In genomic region chr6:153162172-153162571, GRCh38 we compare ENCODE assay signal across 16 cellular contexts. TPM values are rescaled to one million over a fixed set of nuclear protein-coding genes. Genes with fewer than 3 reads are reported as not detected.
DNase-seq lines count a peak whose midpoint lies in the region; ATAC-seq and TF ChIP-seq lines count a peak whose summit lies in the region.
"Had no signal": no experiment of that assay in that cellular context is flagged by ENCODE, and none has a peak within 500 bp of the region (broad histone marks: within the 10 kb centered on the region; RNA-seq: fewer than 3 reads in every experiment).

No MANE protein-coding gene starts in this region.

- intact Hi-C loops in MCF 10A (cut with micrococcal nuclease): no loop called here
- intact Hi-C loops in mammary epithelial cell (cut with micrococcal nuclease): no loop called here

- H3K9ac ChIP-seq in mammary epithelial cell (ENCODE audit: insufficient read depth, low read length): no peak overlapping the region
- H3K9ac ChIP-seq in SK-N-SH: no peak overlapping the region

- no TSS peak for BruUV-seq in MCF 10A (replicated peaks; lab: Mats Ljungman, UMichigan)
- BruUV-seq in mammary epithelial cell (replicated peaks; lab: Mats Ljungman, UMichigan): no TSS peak

- peaks cover 6% of the 10 kb centered on the region for H3K9me3 ChIP-seq in mammary epithelial cell (replicated peaks; ENCODE audit: insufficient read depth, low read length)
- H3K9me3 ChIP-seq in SK-N-SH: no peaks in the 10 kb centered on the region
- H3K9me3 ChIP-seq: Caco-2 had no signal

- H3K36me3 Mint-ChIP-seq in MCF 10A (ENCODE audit: insufficient read depth, unreplicated experiment): peaks cover 6% of the 10 kb centered on the region
- H3K36me3 Mint-ChIP-seq in activated T-cell treated with anti-CD3 and anti-CD28 coated beads, Interleukin-2, amount 50 U/mL, for 72 hours (ENCODE audit: insufficient read depth in 2 of 2): no peaks in the 10 kb centered on the region

- in situ Hi-C loops in mammary epithelial cell (cut with MboI; ENCODE audit: low sequenced_read_pairs in 2 of 2): no loop called here

- H3F3A ChIP-seq in SK-N-SH (replicated peaks; ENCODE audit: insufficient read depth): peaks cover 8% of the 10 kb centered on the region

- CTCF ChIA-PET in MCF 10A (lab: Yijun Ruan, JAX): no interaction called here
- CTCF ChIA-PET in mammary epithelial cell (lab: Charles Lee; ENCODE audit: low non-redundant PET): interaction anchor here (0.5 to 0.6 kb wide), 2 partner anchors 350 to 757 kb away, joined by 3 to 5 read pairs; no protein-coding TSS in a partner anchor
- CTCF ChIA-PET in SK-N-SH (lab: Yijun Ruan, JAX): interaction anchor here (0.6 to 2.1 kb wide), 3 partner anchors 18 to 1115 kb away, joined by 3 to 7 read pairs (median 3); no protein-coding TSS in a partner anchor

- ATAC-seq in GM19023 (IDR thresholded peaks at IDR 0.05; ENCODE audit: unreplicated experiment): no peak
- no peak for ATAC-seq in activated T-cell treated with anti-CD3 and anti-CD28 coated beads, Interleukin-2, amount 50 U/mL, for 72 hours (replicated peaks in 1 of 2)

- WGBS in mammary epithelial cell (ENCODE audit: low coverage, missing lambda C conversion rate): 69% methylated on average over 4 of the region's 4 CpGs
- WGBS in SK-N-SH (ENCODE audit: low lambda C conversion rate): 78% methylated on average over 4 of the region's 4 CpGs

- dilution Hi-C loops in mammary epithelial cell (cut with HindIII; ENCODE audit: low sequenced_read_pairs): no loop called here

- H3K27ac Mint-ChIP-seq in MCF 10A (ENCODE audit: low read depth, unreplicated experiment): peak overlapping the region; percentile 9
- no peak overlapping the region for H3K27ac Mint-ChIP-seq in activated T-cell treated with anti-CD3 and anti-CD28 coated beads, Interleukin-2, amount 50 U/mL, for 72 hours
- H3K27ac Mint-ChIP-seq: CD4-positive, alpha-beta T cell had no signal

- H4K20me1 ChIP-seq in mammary epithelial cell (ENCODE audit: insufficient read depth, low read length) (no peaks in the 10 kb centered on the region), SK-N-SH (ENCODE audit: insufficient read depth) (no peaks in the 10 kb centered on the region)

- no peak for TF ChIP-seq EP300 in SK-N-SH (IDR thresholded peaks at IDR 0.05; ENCODE audit: borderline replicate concordance in 1 of 2, low read depth in 1 of 2, low read length in 1 of 2)

- no peaks in the 10 kb centered on the region for H3K27me3 Mint-ChIP-seq in MCF 10A (ENCODE audit: insufficient read depth, unreplicated experiment)
- H3K27me3 Mint-ChIP-seq in activated T-cell treated with anti-CD3 and anti-CD28 coated beads, Interleukin-2, amount 50 U/mL, for 72 hours (ENCODE audit: low read depth): no peaks in the 10 kb centered on the region

- H3K4me1 ChIP-seq in mammary epithelial cell (ENCODE audit: insufficient read depth, low read length) (peaks cover 10% of the 10 kb centered on the region), SK-N-SH (ENCODE audit: control insufficient read depth in 1 of 2, insufficient read depth in 2 of 2, low read depth in 1 of 2, low read length in 1 of 2) (peaks cover 0 to under 1% of the 10 kb centered on the region in 2 experiments; a peak in 1 of 4 replicates)
- H3K4me1 ChIP-seq: Caco-2 had no signal

- H3K79me2 ChIP-seq in mammary epithelial cell (ENCODE audit: insufficient read depth, low read length): no peaks in the 10 kb centered on the region
- H3K79me2 ChIP-seq in SK-N-SH (ENCODE audit: insufficient read depth): no peaks in the 10 kb centered on the region

- no peak for TF ChIP-seq RAD21 in SK-N-SH (IDR thresholded peaks at IDR 0.05; ENCODE audit: low read length)

- H2AFZ ChIP-seq in mammary epithelial cell (ENCODE audit: low read depth, low read length) (no peak overlapping the region), SK-N-SH (ENCODE audit: low read depth) (no peak overlapping the region)

- POLR2A ChIA-PET in MCF 10A (lab: Yijun Ruan, JAX): interaction anchor here (1.5 kb wide), 1 partner anchor 10 kb away, joined by 3 read pairs; no protein-coding TSS in a partner anchor
- POLR2A ChIA-PET in SK-N-SH (lab: Yijun Ruan, JAX): no interaction called here

- peaks cover 7% of the 10 kb centered on the region for H3K9me3 Mint-ChIP-seq in MCF 10A (ENCODE audit: unreplicated experiment)
- peaks cover 0 to 1% of the 10 kb centered on the region in 2 donors for H3K9me3 Mint-ChIP-seq in activated T-cell treated with anti-CD3 and anti-CD28 coated beads, Interleukin-2, amount 50 U/mL, for 72 hours
- H3K9me3 Mint-ChIP-seq: CD4-positive, alpha-beta T cell had no signal

- H3K27ac ChIP-seq in mammary epithelial cell (ENCODE audit: insufficient read depth, low read depth, low read length) (no peak overlapping the region), SK-N-SH (ENCODE audit: low read depth in 2 of 2, low read length in 1 of 2) (no peak overlapping the region)

- DNase-seq in MCF 10A (ENCODE audit: unreplicated experiment): peak; percentile 60
- no peak for DNase-seq in mammary epithelial cell
- DNase-seq in choroid plexus epithelial cell (ENCODE audit: low read depth): peak; percentile 37
- DNase-seq in fibroblast of pulmonary artery (ENCODE audit: low read depth): peak; percentile 35
- no peak for DNase-seq in SK-N-SH
- no peak for DNase-seq in activated T-cell treated with anti-CD3 and anti-CD28 coated beads, Interleukin-2, amount 50 U/mL, for 72 hours
- DNase-seq in HuH-7 (ENCODE audit: low spot score): no peak
- DNase-seq: Caco-2; CD4-positive, alpha-beta T cell; GDM1; NCI-H1417 treated with DMSO at 0.1 percent for 48 hours; NCI-H187 treated with DMSO at 0.1 percent for 48 hours; NCI-H526; RPMI8226; SIG-M5 had no signal

- TF ChIP-seq CTCF in MCF 10A (IDR thresholded peaks at IDR 0.05; ENCODE audit: unreplicated experiment): no peak
- TF ChIP-seq CTCF in mammary epithelial cell (conservative IDR thresholded peaks at IDR 0.05 in 1 of 2, IDR thresholded peaks at IDR 0.05 in 1 of 2; ENCODE audit: extremely low read depth in 1 of 2, insufficient read depth in 1 of 2, low read depth in 1 of 2, low read length in 2 of 2): no peak
- TF ChIP-seq CTCF in choroid plexus epithelial cell (conservative IDR thresholded peaks at IDR 0.05; ENCODE audit: low read depth, low read length): no peak
- no peak for TF ChIP-seq CTCF in fibroblast of pulmonary artery (IDR thresholded peaks at IDR 0.05; ENCODE audit: low read length, missing control alignments)
- TF ChIP-seq CTCF in SK-N-SH (IDR thresholded peaks at IDR 0.05): no peak

- H3K27me3 ChIP-seq in mammary epithelial cell (ENCODE audit: insufficient read depth, low read length) (no peaks in the 10 kb centered on the region), SK-N-SH (ENCODE audit: insufficient read depth) (no peaks in the 10 kb centered on the region)

- H3K4me3 ChIP-seq in mammary epithelial cell (replicated peaks in 1 of 3; ENCODE audit: insufficient read depth in 1 of 3, low read depth in 2 of 3, low read length in 3 of 3): no peak overlapping the region
- H3K4me3 ChIP-seq in choroid plexus epithelial cell (ENCODE audit: low read depth, low read length): no peak overlapping the region
- H3K4me3 ChIP-seq in fibroblast of pulmonary artery (replicated peaks; ENCODE audit: low read depth, low read length): no peak overlapping the region
- no peak overlapping the region for H3K4me3 ChIP-seq in SK-N-SH (ENCODE audit: low read depth in 2 of 2, low read length in 1 of 2)

- H3K4me2 ChIP-seq in mammary epithelial cell (ENCODE audit: insufficient read depth, low read depth, low read length): no peak overlapping the region
- H3K4me2 ChIP-seq in SK-N-SH: no peak overlapping the region

- H3K4me3 Mint-ChIP-seq in MCF 10A (ENCODE audit: unreplicated experiment): no peak overlapping the region
- no peak overlapping the region for H3K4me3 Mint-ChIP-seq in activated T-cell treated with anti-CD3 and anti-CD28 coated beads, Interleukin-2, amount 50 U/mL, for 72 hours
- H3K4me3 Mint-ChIP-seq: CD4-positive, alpha-beta T cell had no signal

- no peaks in the 10 kb centered on the region for H3K9me2 ChIP-seq in SK-N-SH

- H3K4me1 Mint-ChIP-seq in MCF 10A (ENCODE audit: insufficient read depth, unreplicated experiment): peaks cover 17% of the 10 kb centered on the region
- no peaks in the 10 kb centered on the region for H3K4me1 Mint-ChIP-seq in activated T-cell treated with anti-CD3 and anti-CD28 coated beads, Interleukin-2, amount 50 U/mL, for 72 hours (ENCODE audit: low read depth)

- no peaks in the 10 kb centered on the region for H3K36me3 ChIP-seq in mammary epithelial cell (ENCODE audit: insufficient read depth, low read length)
- H3K36me3 ChIP-seq in SK-N-SH (replicated peaks in 1 of 2; ENCODE audit: control insufficient read depth in 1 of 2, insufficient read depth in 2 of 2, low read length in 1 of 2): no peaks in the 10 kb centered on the region

TF ChIP-seq in SK-N-SH, 30 proteins besides CTCF, POLR2A, EP300 and RAD21:
- TF ChIP-seq TEAD4 (IDR thresholded peaks at IDR 0.05; ENCODE audit: borderline replicate concordance, insufficient read depth): no peak
- no peak for TF ChIP-seq ZBTB33 (IDR thresholded peaks at IDR 0.05; ENCODE audit: borderline replicate concordance, low read depth)

RNA-seq across cellular contexts. Expression of gene RGS17, which starts 31.1 kb away (rescaled TPM):
- 2.5 and 3.7 TPM in 2 replicates for total RNA-seq in MCF 10A (2022)
- total RNA-seq in mammary epithelial cell: 1 to 10 TPM in 1 of 2 donors, under 1 TPM in 1; 0.50 to 4.1 TPM
- polyA plus RNA-seq in mammary epithelial cell: 3.4 TPM
- 5.3 TPM for polyA minus RNA-seq in mammary epithelial cell
- polyA plus RNA-seq in SK-N-SH (2012; rRNA removed): 1.3 and 1.4 TPM in 2 replicates
- polyA plus RNA-seq in SK-N-SH (2012; cell fraction: cytosol; rRNA removed): 1.1 and 1.3 TPM in 2 replicates
- polyA plus RNA-seq in SK-N-SH (2012; cell fraction: nucleus; rRNA removed): 2.1 and 3.5 TPM in 2 replicates
- total RNA-seq in activated T-cell treated with anti-CD3 and anti-CD28 coated beads, Interleukin-2, amount 50 U/mL, for 72 hours: not detected
- total RNA-seq: Caco-2; CD4-positive, alpha-beta T cell had no signal

Comparison
In these comparisons a context has a peak if more than half of its experiments do, and no peak if none do; other contexts are left out.
1. DNase-seq: peak in MCF 10A (single experiment), choroid plexus epithelial cell (single experiment) and fibroblast of pulmonary artery (single experiment); none in mammary epithelial cell (single experiment), SK-N-SH (single experiment), activated T-cell treated with anti-CD3 and anti-CD28 coated beads, Interleukin-2, amount 50 U/mL, for 72 hours (0 of 2) and HuH-7 (single experiment).